38 cellular contexts compared by ENCODE assay signal in the genomic region with DNA sequence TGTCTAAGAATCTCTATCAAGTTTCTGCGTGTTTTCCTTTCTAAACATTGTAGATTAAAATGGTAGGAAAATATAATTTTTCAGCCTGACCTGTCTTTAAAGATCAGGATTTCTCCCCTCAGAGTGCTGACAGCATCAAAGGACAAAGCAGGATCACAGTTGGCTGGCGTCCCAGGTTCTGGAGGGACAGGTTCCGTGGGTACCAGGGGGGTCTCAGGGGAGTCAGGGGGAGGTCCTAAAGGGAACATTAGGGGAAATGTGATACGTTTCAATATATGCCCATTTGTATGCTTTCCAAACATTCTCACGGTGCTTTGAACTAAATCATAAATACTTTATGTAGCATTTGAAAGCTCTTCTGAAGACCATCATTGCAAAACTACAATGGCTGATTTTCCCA. TPM values are rescaled to one million over a fixed set of nuclear protein-coding genes. Genes with fewer than 3 reads are reported as not detected.
"Had no signal": no experiment of that assay in that cellular context is flagged by ENCODE, and none has a peak within 500 bp of the region (broad histone marks: within the 10 kb centered on the region; RNA-seq: fewer than 3 reads in every experiment).

No MANE protein-coding gene starts in this region.

- H3K27ac Mint-ChIP-seq: activated CD4-positive, alpha-beta memory T cell treated with anti-CD3 and anti-CD28 coated beads for 36 hours; activated naive CD4-positive, alpha-beta T cell treated with anti-CD3 and anti-CD28 coated beads, Interleukin-2, amount 10 ng/mL, durations not matched to agents 7 days and 5 days; activated naive CD8-positive, alpha-beta T cell treated with anti-CD3 and anti-CD28 coated beads, Interleukin-2, amount 10 ng/mL, durations not matched to agents 7 days and 5 days; brain; nephron progenitor cell had no signal

- ATAC-seq: activated CD4-positive, CD25-positive, alpha-beta regulatory T cell treated with anti-CD3 and anti-CD28 coated beads, Interleukin-2, amount 50 U/mL, for 24 hours; left lung; sciatic nerve; stimulated activated naive CD8-positive, alpha-beta T cell treated with anti-CD3 and anti-CD28 coated beads, Interleukin-15, Interleukin-2, amounts not matched to agents 100 U/mL and 50 U/mL, for 24 hours had no signal

- H3K9me3 Mint-ChIP-seq: activated CD4-positive, alpha-beta memory T cell treated with anti-CD3 and anti-CD28 coated beads for 36 hours; activated naive CD4-positive, alpha-beta T cell treated with anti-CD3 and anti-CD28 coated beads, Interleukin-2, amount 10 ng/mL, durations not matched to agents 7 days and 5 days; activated naive CD8-positive, alpha-beta T cell treated with anti-CD3 and anti-CD28 coated beads, Interleukin-2, amount 10 ng/mL, durations not matched to agents 7 days and 5 days; brain; nephron progenitor cell had no signal

- FAIRE-seq: endometrium, islet of Langerhans, TTC549 had no signal

- H3K4me3 Mint-ChIP-seq: activated CD4-positive, alpha-beta memory T cell treated with anti-CD3 and anti-CD28 coated beads for 36 hours; activated naive CD4-positive, alpha-beta T cell treated with anti-CD3 and anti-CD28 coated beads, Interleukin-2, amount 10 ng/mL, durations not matched to agents 7 days and 5 days; activated naive CD8-positive, alpha-beta T cell treated with anti-CD3 and anti-CD28 coated beads, Interleukin-2, amount 10 ng/mL, durations not matched to agents 7 days and 5 days; brain; nephron progenitor cell had no signal

- H3K4me1 Mint-ChIP-seq: activated naive CD4-positive, alpha-beta T cell treated with anti-CD3 and anti-CD28 coated beads, Interleukin-2, amount 10 ng/mL, durations not matched to agents 7 days and 5 days; activated naive CD8-positive, alpha-beta T cell treated with anti-CD3 and anti-CD28 coated beads, Interleukin-2, amount 10 ng/mL, durations not matched to agents 7 days and 5 days; brain had no signal

- DNase-seq: activated CD4-positive, alpha-beta memory T cell treated with anti-CD3 and anti-CD28 coated beads for 36 hours; activated CD4-positive, alpha-beta T cell treated with anti-CD3 and anti-CD28 coated beads for 48 hours; activated CD8-positive, alpha-beta memory T cell treated with anti-CD3 and anti-CD28 coated beads, Interleukin-2, amount 50 U/mL, for 4 hours; activated gamma-delta T cell; activated naive CD4-positive, alpha-beta T cell treated with anti-CD3 and anti-CD28 coated beads, Interleukin-2, amount 10 ng/mL, durations not matched to agents 7 days and 5 days; activated naive CD8-positive, alpha-beta T cell treated with anti-CD3 and anti-CD28 coated beads, Interleukin-2, amount 10 ng/mL, durations not matched to agents 7 days and 5 days; activated T-cell treated with anti-CD3 and anti-CD28 coated beads, Interleukin-2, amount 50 U/mL, for 1 hour; cerebellar nuclear complex; colonic mucosa; effector CD8-positive, alpha-beta T cell; esophagus squamous epithelium; foreskin melanocyte; left lung; nephron progenitor cell; ovary; retina; stimulated activated CD4-positive, alpha-beta T cell treated with anti-CD3 and anti-CD28 coated beads, Interleukin-12 subunit alpha, Interleukin-12 subunit beta, amount 100 ng/mL, for 4 hours; stimulated activated CD4-positive, alpha-beta T cell treated with anti-CD3 and anti-CD28 coated beads, Interleukin-4, amount 100 ng/mL, for 1 hour; stimulated activated naive CD8-positive, alpha-beta T cell treated with anti-CD3 and anti-CD28 coated beads, Interleukin-15, Interleukin-2, amounts not matched to agents 100 U/mL and 50 U/mL, for 24 hours; T-helper 9 cell; testis; transverse colon; WERI-Rb-1 had no signal

- H3K36me3 Mint-ChIP-seq: activated CD4-positive, alpha-beta memory T cell treated with anti-CD3 and anti-CD28 coated beads for 36 hours; activated naive CD4-positive, alpha-beta T cell treated with anti-CD3 and anti-CD28 coated beads, Interleukin-2, amount 10 ng/mL, durations not matched to agents 7 days and 5 days; activated naive CD8-positive, alpha-beta T cell treated with anti-CD3 and anti-CD28 coated beads, Interleukin-2, amount 10 ng/mL, durations not matched to agents 7 days and 5 days; brain had no signal

- H3K27me3 Mint-ChIP-seq: activated CD4-positive, alpha-beta memory T cell treated with anti-CD3 and anti-CD28 coated beads for 36 hours; activated naive CD8-positive, alpha-beta T cell treated with anti-CD3 and anti-CD28 coated beads, Interleukin-2, amount 10 ng/mL, durations not matched to agents 7 days and 5 days had no signal

RNA-seq across cellular contexts. Expression of gene MMP3, which starts 3.4 kb away (rescaled TPM):
- total RNA-seq: activated CD4-positive, alpha-beta memory T cell treated with anti-CD3 and anti-CD28 coated beads for 36 hours; activated CD8-positive, alpha-beta memory T cell treated with anti-CD3 and anti-CD28 coated beads for 36 hours; activated naive CD8-positive, alpha-beta T cell treated with anti-CD3 and anti-CD28 coated beads, Interleukin-2, amount 10 ng/mL, durations not matched to agents 7 days and 5 days; ascending aorta; cardiac muscle cell; dermis microvascular lymphatic vessel endothelial cell; esophagus squamous epithelium; glomerular endothelial cell; testis had no signal

RNA-seq across cellular contexts. Expression of gene MMP12, which starts 34.8 kb away (rescaled TPM):
- total RNA-seq: activated CD4-positive, alpha-beta memory T cell treated with anti-CD3 and anti-CD28 coated beads for 36 hours; activated CD8-positive, alpha-beta memory T cell treated with anti-CD3 and anti-CD28 coated beads for 36 hours; activated naive CD8-positive, alpha-beta T cell treated with anti-CD3 and anti-CD28 coated beads, Interleukin-2, amount 10 ng/mL, durations not matched to agents 7 days and 5 days; ascending aorta; cardiac muscle cell; dermis microvascular lymphatic vessel endothelial cell; glomerular endothelial cell; ovary; prostate gland had no signal

RNA-seq across cellular contexts. Expression of gene MMP1, which starts 42.1 kb away (rescaled TPM):
- total RNA-seq: activated CD4-positive, alpha-beta memory T cell treated with anti-CD3 and anti-CD28 coated beads for 36 hours; activated CD8-positive, alpha-beta memory T cell treated with anti-CD3 and anti-CD28 coated beads for 36 hours; activated naive CD8-positive, alpha-beta T cell treated with anti-CD3 and anti-CD28 coated beads, Interleukin-2, amount 10 ng/mL, durations not matched to agents 7 days and 5 days; ascending aorta; cardiac muscle cell had no signal

RNA-seq across cellular contexts. Expression of gene MMP10, which starts 59.6 kb away (rescaled TPM):
- total RNA-seq: activated CD4-positive, alpha-beta memory T cell treated with anti-CD3 and anti-CD28 coated beads for 36 hours; activated CD8-positive, alpha-beta memory T cell treated with anti-CD3 and anti-CD28 coated beads for 36 hours; activated naive CD8-positive, alpha-beta T cell treated with anti-CD3 and anti-CD28 coated beads, Interleukin-2, amount 10 ng/mL, durations not matched to agents 7 days and 5 days; ascending aorta; cardiac muscle cell; esophagus squamous epithelium; mesenteric fat pad; mucosa of gallbladder; sciatic nerve; urinary bladder had no signal
